18 cellular contexts compared by ENCODE assay signal in the genomic region with DNA sequence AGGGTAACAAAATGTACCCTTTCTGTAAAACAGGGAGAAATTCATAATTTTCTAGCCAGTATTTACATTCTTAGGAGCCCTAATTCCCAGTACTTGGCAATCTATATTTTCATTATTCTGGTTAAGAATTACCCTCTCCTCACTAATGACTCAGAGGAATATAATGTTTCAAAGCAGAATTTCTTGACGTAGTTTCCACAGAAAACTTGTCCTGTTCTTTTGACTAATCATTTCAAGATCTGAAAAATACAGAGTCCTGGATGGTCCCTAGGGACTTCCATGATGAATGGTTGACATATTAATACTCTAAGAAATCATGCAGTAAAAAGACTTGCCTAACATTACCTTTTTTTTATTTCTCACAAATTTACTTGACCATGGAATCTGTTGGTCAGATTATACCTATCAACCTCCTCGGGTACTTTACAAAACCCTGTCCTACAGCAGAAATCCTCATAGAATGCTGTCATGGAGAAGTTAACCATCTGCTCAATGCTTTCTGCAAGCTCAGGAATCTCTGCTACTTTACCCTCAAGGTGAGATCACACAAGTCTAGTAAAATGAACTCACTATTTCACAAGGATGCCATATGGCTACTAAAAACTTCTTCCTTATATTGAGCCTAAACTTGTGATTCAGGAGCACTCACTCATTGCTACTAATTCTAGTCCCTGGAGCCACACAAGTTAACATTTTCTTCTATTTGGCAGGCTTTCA.
A peak's percentile ranks its signal among the peaks of the same experiment; 100 is the strongest.
DNase-seq lines count a peak whose midpoint lies in the region; ATAC-seq and TF ChIP-seq lines count a peak whose summit lies in the region.
"Had no signal": no experiment of that assay in that cellular context is flagged by ENCODE, and none has a peak within 500 bp of the region (broad histone marks: within the 10 kb centered on the region; RNA-seq: fewer than 3 reads in every experiment).

No MANE protein-coding gene starts in this region.

- no peaks in the 10 kb centered on the region for H3K9me3 Mint-ChIP-seq in activated T-helper 1 cell treated with anti-CD3 and anti-CD28 coated beads, Interleukin-12 subunit alpha, Interleukin-12 subunit beta, Interleukin-2, Interleukin-4 antibody, amounts not matched to agents 30 ng/mL and 10 ng/mL and 1 ng/mL, durations not matched to agents 14 hours and 24 hours and 36 hours
- H3K9me3 Mint-ChIP-seq: activated naive CD8-positive, alpha-beta T cell treated with anti-CD3 and anti-CD28 coated beads, Interleukin-2, amount 50 U/mL, for 24 hours; activated T-cell treated with anti-CD3 and anti-CD28 coated beads, Interleukin-2, amount 50 U/mL, for 4 hours; stimulated activated memory B cell treated with anti-CD40 and anti-IgM and Interleukin-4, amounts not matched to agents 10 μg/mL and 1 μg/mL and 100 μg/mL, for 72 hours had no signal

- H3K4me3 Mint-ChIP-seq in activated T-helper 1 cell treated with anti-CD3 and anti-CD28 coated beads, Interleukin-12 subunit alpha, Interleukin-12 subunit beta, Interleukin-2, Interleukin-4 antibody, amounts not matched to agents 30 ng/mL and 10 ng/mL and 1 ng/mL, durations not matched to agents 14 hours and 24 hours and 36 hours = no peak overlapping the region
- H3K4me3 Mint-ChIP-seq: activated naive CD8-positive, alpha-beta T cell treated with anti-CD3 and anti-CD28 coated beads, Interleukin-2, amount 50 U/mL, for 24 hours; activated T-cell treated with anti-CD3 and anti-CD28 coated beads, Interleukin-2, amount 50 U/mL, for 4 hours; stimulated activated memory B cell treated with anti-CD40 and anti-IgM and Interleukin-4, amounts not matched to agents 10 μg/mL and 1 μg/mL and 100 μg/mL, for 72 hours had no signal

- H3K4me1 Mint-ChIP-seq in activated T-helper 1 cell treated with anti-CD3 and anti-CD28 coated beads, Interleukin-12 subunit alpha, Interleukin-12 subunit beta, Interleukin-2, Interleukin-4 antibody, amounts not matched to agents 30 ng/mL and 10 ng/mL and 1 ng/mL, durations not matched to agents 14 hours and 24 hours and 36 hours (ENCODE audit: low read depth) = no peaks in the 10 kb centered on the region
- H3K4me1 Mint-ChIP-seq: activated naive CD8-positive, alpha-beta T cell treated with anti-CD3 and anti-CD28 coated beads, Interleukin-2, amount 50 U/mL, for 24 hours had no signal

- H3K27ac ChIP-seq in PC-3 (ENCODE audit: low read length) (no peak overlapping the region), ovary (no peak overlapping the region), upper lobe of right lung (no peak overlapping the region)
- H3K27ac ChIP-seq: colonic mucosa had no signal

- no peaks in the 10 kb centered on the region for H3K79me2 ChIP-seq in PC-3 (ENCODE audit: low read length)

- no peak for TF ChIP-seq POLR2A in ovary (IDR thresholded peaks at IDR 0.05)

- ATAC-seq in PC-3 = no peak
- ATAC-seq in GM18517 (IDR thresholded peaks at IDR 0.05; ENCODE audit: unreplicated experiment) = no peak
- no peak for ATAC-seq in GM21576 (IDR thresholded peaks at IDR 0.05; ENCODE audit: unreplicated experiment)
- no peak for ATAC-seq in upper lobe of right lung
- ATAC-seq: activated naive CD8-positive, alpha-beta T cell treated with anti-CD3 and anti-CD28 coated beads, Interleukin-2, amount 50 U/mL, for 24 hours; activated T-cell treated with anti-CD3 and anti-CD28 coated beads, Interleukin-2, amount 50 U/mL, for 4 hours; left cardiac atrium; stimulated activated memory B cell treated with anti-CD40 and anti-IgM and Interleukin-4, amounts not matched to agents 10 μg/mL and 1 μg/mL and 100 μg/mL, for 72 hours had no signal

- H3K27me3 ChIP-seq in PC-3 (ENCODE audit: low read length) (no peaks in the 10 kb centered on the region), ovary (no peaks in the 10 kb centered on the region), upper lobe of right lung (no peaks in the 10 kb centered on the region)
- H3K27me3 ChIP-seq: colonic mucosa had no signal

- H2AFZ ChIP-seq in PC-3 (ENCODE audit: low read length) = no peak overlapping the region

- no peak overlapping the region for H3K9ac ChIP-seq in PC-3 (ENCODE audit: low read length)

- peaks cover 5% of the 10 kb centered on the region for H3K27me3 Mint-ChIP-seq in activated T-helper 1 cell treated with anti-CD3 and anti-CD28 coated beads, Interleukin-12 subunit alpha, Interleukin-12 subunit beta, Interleukin-2, Interleukin-4 antibody, amounts not matched to agents 30 ng/mL and 10 ng/mL and 1 ng/mL, durations not matched to agents 14 hours and 24 hours and 36 hours (ENCODE audit: insufficient read depth)

- H3K36me3 Mint-ChIP-seq in activated T-helper 1 cell treated with anti-CD3 and anti-CD28 coated beads, Interleukin-12 subunit alpha, Interleukin-12 subunit beta, Interleukin-2, Interleukin-4 antibody, amounts not matched to agents 30 ng/mL and 10 ng/mL and 1 ng/mL, durations not matched to agents 14 hours and 24 hours and 36 hours (ENCODE audit: low read depth) = no peaks in the 10 kb centered on the region
- H3K36me3 Mint-ChIP-seq: stimulated activated memory B cell treated with anti-CD40 and anti-IgM and Interleukin-4, amounts not matched to agents 10 μg/mL and 1 μg/mL and 100 μg/mL, for 72 hours had no signal

- H3K36me3 ChIP-seq in PC-3 (ENCODE audit: low read depth, low read length) (no peaks in the 10 kb centered on the region), ovary (no peaks in the 10 kb centered on the region), upper lobe of right lung (no peaks in the 10 kb centered on the region)
- H3K36me3 ChIP-seq: colonic mucosa had no signal

- H3K4me3 ChIP-seq in PC-3 (ENCODE audit: low read length) (no peak overlapping the region), ovary (no peak overlapping the region), upper lobe of right lung (no peak overlapping the region)
- H3K4me3 ChIP-seq: colonic mucosa had no signal

- no peak for TF ChIP-seq CTCF in PC-3 (conservative IDR thresholded peaks at IDR 0.05; ENCODE audit: low read depth, low read length)
- no peak for TF ChIP-seq CTCF in ovary (IDR thresholded peaks at IDR 0.05)
- no peak for TF ChIP-seq CTCF in upper lobe of right lung (IDR thresholded peaks at IDR 0.05)

- CTCF ChIA-PET in PC-3 (lab: Charles Lee) = no interaction called here

- in situ Hi-C loops in Caki2 (cut with HindIII; ENCODE audit: low pct_unique_long_range_greater_than_20kb, low sequenced_read_pairs) = no loop called here

- no peak overlapping the region for H3K27ac Mint-ChIP-seq in activated T-helper 1 cell treated with anti-CD3 and anti-CD28 coated beads, Interleukin-12 subunit alpha, Interleukin-12 subunit beta, Interleukin-2, Interleukin-4 antibody, amounts not matched to agents 30 ng/mL and 10 ng/mL and 1 ng/mL, durations not matched to agents 14 hours and 24 hours and 36 hours
- H3K27ac Mint-ChIP-seq: activated naive CD8-positive, alpha-beta T cell treated with anti-CD3 and anti-CD28 coated beads, Interleukin-2, amount 50 U/mL, for 24 hours; stimulated activated memory B cell treated with anti-CD40 and anti-IgM and Interleukin-4, amounts not matched to agents 10 μg/mL and 1 μg/mL and 100 μg/mL, for 72 hours had no signal

- 19 to 33% (median 22%) methylated on average over 2 of the region's 2 CpGs for WGBS in ovary, 3 donors

- H3F3A ChIP-seq in PC-3 (ENCODE audit: low read length, unreplicated experiment) = no peaks in the 10 kb centered on the region

- intact Hi-C loops in PC-3 (cut with micrococcal nuclease) (no loop called here), ovary (cut with DNase I) (loop anchor here in 1 of 4 donors (10.0 kb wide), 1 partner anchor 203 kb away; the partner anchor contains the start of gene CNR1), upper lobe of right lung (cut with DNase I) (no loop called here)
- intact Hi-C loops in activated T-helper 1 cell treated with anti-CD3 and anti-CD28 coated beads, Interleukin-12 subunit alpha, Interleukin-12 subunit beta, Interleukin-2, Interleukin-4 antibody, amounts not matched to agents 30 ng/mL and 10 ng/mL and 1 ng/mL, durations not matched to agents 14 hours and 24 hours and 36 hours (cut with micrococcal nuclease) = no loop called here

- POLR2A ChIA-PET in PC-3 (lab: Charles Lee; ENCODE audit: unreplicated experiment) = no interaction called here

- peak; percentile 35 for DNase-seq in Caki2 (ENCODE audit: low read depth)
- DNase-seq in PC-3 = peak; percentile 18
- peak; percentile 26 for DNase-seq in dermis blood vessel endothelial cell
- DNase-seq in ovary = no peak
- no peak for DNase-seq in activated T-helper 1 cell treated with anti-CD3 and anti-CD28 coated beads, Interleukin-12 subunit alpha, Interleukin-12 subunit beta, Interleukin-2, Interleukin-4 antibody, amounts not matched to agents 30 ng/mL and 10 ng/mL and 1 ng/mL, durations not matched to agents 14 hours and 24 hours and 36 hours (ENCODE audit: low spot score)
- no peak for DNase-seq in upper lobe of right lung
- DNase-seq: activated naive CD8-positive, alpha-beta T cell treated with anti-CD3 and anti-CD28 coated beads, Interleukin-2, amount 50 U/mL, for 24 hours; activated T-cell treated with anti-CD3 and anti-CD28 coated beads, Interleukin-2, amount 50 U/mL, for 4 hours; AML-193; colonic mucosa; erythroblast; hippocampal formation; left cardiac atrium; NCI-H446; small intestine had no signal

- TF ChIP-seq EP300 in ovary (IDR thresholded peaks at IDR 0.05) = peak; percentile 41

- H3K9me3 ChIP-seq in PC-3 (ENCODE audit: low read length) (no peaks in the 10 kb centered on the region), ovary (no peaks in the 10 kb centered on the region), upper lobe of right lung (no peaks in the 10 kb centered on the region)
- H3K9me3 ChIP-seq: colonic mucosa had no signal

- no TSS peak for BruUV-seq in PC-3 (replicated peaks; lab: Mats Ljungman, UMichigan)

- no peak overlapping the region for H3K4me2 ChIP-seq in PC-3 (ENCODE audit: low read length)

- no peaks in the 10 kb centered on the region for H4K20me1 ChIP-seq in PC-3 (ENCODE audit: low read length)

- no peaks in the 10 kb centered on the region for H3K9me2 ChIP-seq in PC-3 (replicated peaks; ENCODE audit: low read length)

- no peaks in the 10 kb centered on the region for H3K4me1 ChIP-seq in PC-3 (ENCODE audit: insufficient read depth, low read length)
- H3K4me1 ChIP-seq in ovary (ENCODE audit: insufficient read depth) = no peaks in the 10 kb centered on the region
- H3K4me1 ChIP-seq in upper lobe of right lung = no peaks in the 10 kb centered on the region
- H3K4me1 ChIP-seq: colonic mucosa had no signal

Comparison
In these comparisons a context has a peak if more than half of its experiments do, and no peak if none do; other contexts are left out.
1. DNase-seq: peak in Caki2 (single experiment), PC-3 (single experiment) and dermis blood vessel endothelial cell (single experiment); none in ovary (0 of 5), activated T-helper 1 cell treated with anti-CD3 and anti-CD28 coated beads, Interleukin-12 subunit alpha, Interleukin-12 subunit beta, Interleukin-2, Interleukin-4 antibody, amounts not matched to agents 30 ng/mL and 10 ng/mL and 1 ng/mL, durations not matched to agents 14 hours and 24 hours and 36 hours (single experiment) and upper lobe of right lung (single experiment).